In genomic region chr9:35564658-35565061, GRCh38 we compare ENCODE assay signal across 18 cellular contexts. TPM values are rescaled to one million over a fixed set of nuclear protein-coding genes. Genes with fewer than 3 reads are reported as not detected.
DNase-seq lines count a peak whose midpoint lies in the region; ATAC-seq, FAIRE-seq and TF ChIP-seq lines count a peak whose summit lies in the region.
"Had no signal": no experiment of that assay in that cellular context is flagged by ENCODE, and none has a peak within 500 bp of the region (broad histone marks: within the 10 kb centered on the region; RNA-seq: fewer than 3 reads in every experiment).

No MANE protein-coding gene starts in this region.

- DNase-seq in HepG2 (ENCODE audit: low spot score) (no peak), right lobe of liver (no peak), heart right ventricle (no peak), psoas muscle (peak; percentile 74 to 87)
- no peak for DNase-seq in stimulated activated CD4-positive, alpha-beta T cell treated with anti-CD3 and anti-CD28 coated beads, Interleukin-15, amount 100 ng/mL, for 24 hours
- no peak for DNase-seq in activated CD4-positive, alpha-beta T cell treated with anti-CD3 and anti-CD28 coated beads, Interleukin-2, amount 10 ng/mL, durations not matched to agents 24 days and 14 days
- no peak for DNase-seq in activated CD8-positive, alpha-beta T cell treated with anti-CD3 and anti-CD28 coated beads for 36 hours
- DNase-seq: activated gamma-delta T cell treated with Interleukin-2 at 50 U/mL for 16 hours; activated T-cell treated with anti-CD3 and anti-CD28 coated beads for 4 hours; foreskin keratinocyte; MG63; NCI-H1436; NCI-H526; stimulated activated naive CD4-positive, alpha-beta T cell treated with Interleukin-2 at 50 U/mL for 16 hours had no signal

- H3K4me1 ChIP-seq in HepG2 (ENCODE audit: insufficient read depth, low read length), result peaks cover 14% of the 10 kb centered on the region
- no peaks in the 10 kb centered on the region for H3K4me1 ChIP-seq in right lobe of liver
- H3K4me1 ChIP-seq in heart right ventricle, result peaks cover 17 to 43% (median 25%) of the 10 kb centered on the region in 9 donors
- peaks cover 84% of the 10 kb centered on the region for H3K4me1 ChIP-seq in psoas muscle
- H3K4me1 ChIP-seq: foreskin keratinocyte had no signal

- H3K36me3 Mint-ChIP-seq in activated CD4-positive, alpha-beta T cell treated with anti-CD3 and anti-CD28 coated beads, Interleukin-2, amount 10 ng/mL, durations not matched to agents 24 days and 14 days (ENCODE audit: low read depth), result no peaks in the 10 kb centered on the region
- peaks cover 4% of the 10 kb centered on the region for H3K36me3 Mint-ChIP-seq in activated CD8-positive, alpha-beta T cell treated with anti-CD3 and anti-CD28 coated beads for 36 hours (ENCODE audit: low read depth)

- in situ Hi-C loops in HepG2 (cut with HindIII; ENCODE audit: extremely low pct_ligation_motif_present, low pct_unique_long_range_greater_than_20kb), result loop anchor here (5.0 kb wide), 1 partner anchor 33 kb away; no protein-coding TSS in a partner anchor

- H3K27me3 ChIP-seq in HepG2 (ENCODE audit: control insufficient read depth in 1 of 2, insufficient read depth in 2 of 2, low read length in 2 of 2), result no peaks in the 10 kb centered on the region
- no peaks in the 10 kb centered on the region for H3K27me3 ChIP-seq in right lobe of liver
- H3K27me3 ChIP-seq in heart right ventricle, result no peaks in the 10 kb centered on the region
- no peaks in the 10 kb centered on the region for H3K27me3 ChIP-seq in psoas muscle (ENCODE audit: insufficient read depth in 3 of 3, low read length in 2 of 3)
- H3K27me3 ChIP-seq: BLaER1 treated with 17β-estradiol and CSF1 and Interleukin-3, amounts not matched to agents 10 nM and 100 nM; foreskin keratinocyte; MG63 had no signal

- CTCF ChIA-PET in HepG2 (lab: Yijun Ruan, JAX; ENCODE audit: low intra/inter-chr PET ratio, low total read pairs), result no interaction called here
- CTCF ChIA-PET in activated CD8-positive, alpha-beta T cell treated with anti-CD3 and anti-CD28 coated beads for 36 hours (lab: Charles Lee), result interaction anchor here (0.6 to 0.9 kb wide), 3 partner anchors 11 to 171 kb away, joined by 3 to 4 read pairs (median 3); no protein-coding TSS in a partner anchor

- TF ChIP-seq EP300 in HepG2 (IDR thresholded peaks at IDR 0.05; ENCODE audit: low read depth in 2 of 2, low read length in 2 of 2), result no peak
- TF ChIP-seq EP300 in HepG2 (CRISPR knock-in tag; IDR thresholded peaks at IDR 0.05; ENCODE audit: borderline replicate concordance), result no peak

- H3K27ac Mint-ChIP-seq in activated CD4-positive, alpha-beta T cell treated with anti-CD3 and anti-CD28 coated beads, Interleukin-2, amount 10 ng/mL, durations not matched to agents 24 days and 14 days, result no peak overlapping the region
- H3K27ac Mint-ChIP-seq in activated CD8-positive, alpha-beta T cell treated with anti-CD3 and anti-CD28 coated beads for 36 hours, result no peak overlapping the region

- intact Hi-C loops in HepG2 (cut with micrococcal nuclease; ENCODE audit: unreplicated experiment) (loop anchor here (5.0 kb wide), 1 partner anchor 33 kb away; no protein-coding TSS in a partner anchor), right lobe of liver (cut with DNase I) (no loop called here), heart right ventricle (cut with DNase I) (loop anchor here in 1 of 10 donors (10.0 kb wide), 1 partner anchor 440 kb away; no protein-coding TSS in a partner anchor), psoas muscle (cut with DNase I) (loop anchor here (5.0 to 10.0 kb wide), 3 partner anchors 38 to 447 kb away; partner anchors contain the start of gene ATOSB (in 1 of the 2))
- intact Hi-C loops in activated CD4-positive, alpha-beta T cell treated with anti-CD3 and anti-CD28 coated beads, Interleukin-2, amount 10 ng/mL, durations not matched to agents 24 days and 14 days (cut with micrococcal nuclease), result no loop called here
- intact Hi-C loops in activated CD8-positive, alpha-beta T cell treated with anti-CD3 and anti-CD28 coated beads for 36 hours (cut with micrococcal nuclease), result no loop called here

- no peak for FAIRE-seq in HepG2 (lab: Jason Lieb, UNC)
- FAIRE-seq: A204.1 had no signal

- H3K27ac ChIP-seq in HepG2 (ENCODE audit: extremely low read length, insufficient read depth, low read length) (no peak overlapping the region), right lobe of liver (no peak overlapping the region), heart right ventricle (peak overlapping the region in 7 of 10 donors; percentile 13 to 70 (median 61)), psoas muscle (peak overlapping the region; percentile 90)
- H3K27ac ChIP-seq: foreskin keratinocyte had no signal

- peaks cover 19% of the 10 kb centered on the region for H3K4me1 Mint-ChIP-seq in activated CD4-positive, alpha-beta T cell treated with anti-CD3 and anti-CD28 coated beads, Interleukin-2, amount 10 ng/mL, durations not matched to agents 24 days and 14 days
- peaks cover 10% of the 10 kb centered on the region for H3K4me1 Mint-ChIP-seq in activated CD8-positive, alpha-beta T cell treated with anti-CD3 and anti-CD28 coated beads for 36 hours (ENCODE audit: low read depth)

- TF ChIP-seq CTCF in HepG2 (CRISPR knock-in tag; IDR thresholded peaks at IDR 0.05), result no peak
- no peak for TF ChIP-seq CTCF in right lobe of liver (IDR thresholded peaks at IDR 0.05)
- no peak for TF ChIP-seq CTCF in heart right ventricle (IDR thresholded peaks at IDR 0.05)
- no peak for TF ChIP-seq CTCF in psoas muscle (IDR thresholded peaks at IDR 0.05)
- no peak for TF ChIP-seq CTCF in activated CD8-positive, alpha-beta T cell treated with anti-CD3 and anti-CD28 coated beads for 36 hours (IDR thresholded peaks at IDR 0.05)

- H3K36me3 ChIP-seq in HepG2 (replicated peaks in 1 of 2; ENCODE audit: control insufficient read depth in 1 of 2, insufficient read depth in 2 of 2, low read length in 2 of 2) (no peaks in the 10 kb centered on the region; a peak in 2 of 5 replicates), right lobe of liver (no peaks in the 10 kb centered on the region), heart right ventricle (peaks cover 0 to 36% (median 13%) of the 10 kb centered on the region in 9 donors), psoas muscle (ENCODE audit: insufficient read depth in 1 of 2, low read depth in 1 of 2) (peaks cover 0 to 12% of the 10 kb centered on the region in 2 donors)

- no peak overlapping the region for H3K4me2 ChIP-seq in HepG2 (ENCODE audit: low read depth, low read length)

- WGBS in HepG2 (ENCODE audit: low lambda C conversion rate), result 95% methylated on average over 7 of the region's 7 CpGs
- WGBS in right lobe of liver (ENCODE audit: insufficient coverage, low coverage, low lambda C conversion rate, missing lambda C conversion rate), result 95% methylated on average over 4 of the region's 7 CpGs
- 64 to 82% methylated on average over 7 of the region's 7 CpGs for WGBS in heart right ventricle, 2 donors
- WGBS in psoas muscle, 3 donors, result 39 to 49% (median 41%) methylated on average over 7 of the region's 7 CpGs

- H3K27me3 Mint-ChIP-seq in activated CD4-positive, alpha-beta T cell treated with anti-CD3 and anti-CD28 coated beads, Interleukin-2, amount 10 ng/mL, durations not matched to agents 24 days and 14 days, result no peaks in the 10 kb centered on the region
- H3K27me3 Mint-ChIP-seq in activated CD8-positive, alpha-beta T cell treated with anti-CD3 and anti-CD28 coated beads for 36 hours, result no peaks in the 10 kb centered on the region

- no peaks in the 10 kb centered on the region for H3K9me3 ChIP-seq in HepG2 (ENCODE audit: low read length)
- no peaks in the 10 kb centered on the region for H3K9me3 ChIP-seq in right lobe of liver
- H3K9me3 ChIP-seq in heart right ventricle, result no peaks in the 10 kb centered on the region
- no peaks in the 10 kb centered on the region for H3K9me3 ChIP-seq in psoas muscle
- H3K9me3 ChIP-seq: BLaER1 treated with 17β-estradiol and CSF1 and Interleukin-3, amounts not matched to agents 10 nM and 100 nM; MG63 had no signal

- H3K79me2 ChIP-seq in HepG2 (ENCODE audit: insufficient read depth, low read length), result no peaks in the 10 kb centered on the region

- POLR2A ChIA-PET in HepG2 (lab: Yijun Ruan, JAX), result no interaction called here
- POLR2A ChIA-PET in activated CD8-positive, alpha-beta T cell treated with anti-CD3 and anti-CD28 coated beads for 36 hours (lab: Charles Lee), result interaction anchor here (1.0 kb wide), 1 partner anchor 8 kb away, joined by 3 read pairs; no protein-coding TSS in a partner anchor

- no peak overlapping the region for H2AFZ ChIP-seq in HepG2 (ENCODE audit: low read length)

- no peak overlapping the region; the same call in 1 of the 2 replicates for H3K9ac ChIP-seq in HepG2 (ENCODE audit: insufficient read depth, low read depth, low read length)
- H3K9ac ChIP-seq: BLaER1 treated with 17β-estradiol and CSF1 and Interleukin-3, amounts not matched to agents 10 nM and 100 nM had no signal

- BruUV-seq in HepG2 (replicated peaks; lab: Mats Ljungman, UMichigan), result no TSS peak

- H3K9me3 Mint-ChIP-seq in activated CD4-positive, alpha-beta T cell treated with anti-CD3 and anti-CD28 coated beads, Interleukin-2, amount 10 ng/mL, durations not matched to agents 24 days and 14 days, result no peaks in the 10 kb centered on the region
- H3K9me3 Mint-ChIP-seq in activated CD8-positive, alpha-beta T cell treated with anti-CD3 and anti-CD28 coated beads for 36 hours, result no peaks in the 10 kb centered on the region
- H3K9me3 Mint-ChIP-seq: neural crest cell had no signal

- no peak overlapping the region for H3K4me3 ChIP-seq in HepG2 (replicated peaks in 1 of 3; ENCODE audit: insufficient read depth in 1 of 3, low read depth in 2 of 3, low read length in 3 of 3)
- no peak overlapping the region for H3K4me3 ChIP-seq in right lobe of liver
- H3K4me3 ChIP-seq in heart right ventricle, result no peak overlapping the region
- H3K4me3 ChIP-seq in psoas muscle, result no peak overlapping the region
- H3K4me3 ChIP-seq: BLaER1 treated with 17β-estradiol and CSF1 and Interleukin-3, amounts not matched to agents 10 nM and 100 nM; MG63 had no signal

- H3K4me3 Mint-ChIP-seq in activated CD4-positive, alpha-beta T cell treated with anti-CD3 and anti-CD28 coated beads, Interleukin-2, amount 10 ng/mL, durations not matched to agents 24 days and 14 days, result no peak overlapping the region
- no peak overlapping the region for H3K4me3 Mint-ChIP-seq in activated CD8-positive, alpha-beta T cell treated with anti-CD3 and anti-CD28 coated beads for 36 hours
- H3K4me3 Mint-ChIP-seq: neural crest cell had no signal

- no peak for TF ChIP-seq POLR2A in HepG2 (IDR thresholded peaks at IDR 0.05; ENCODE audit: insufficient read depth in 1 of 2, low read depth in 2 of 2, low read length in 2 of 2)
- TF ChIP-seq POLR2A in right lobe of liver (IDR thresholded peaks at IDR 0.05), result no peak

- no peak for TF ChIP-seq RAD21 in HepG2 (CRISPR knock-in tag; IDR thresholded peaks at IDR 0.05)

- H4K20me1 ChIP-seq in HepG2 (ENCODE audit: insufficient read depth, low read length), result no peaks in the 10 kb centered on the region

- ATAC-seq in HepG2 (no peak), right lobe of liver (no peak), heart right ventricle (peak; percentile 19 to 67 (median 38)), psoas muscle (peak; percentile 63 to 75 (median 69)), GM21423 (IDR thresholded peaks at IDR 0.05; ENCODE audit: unreplicated experiment) (no peak)
- no peak for ATAC-seq in activated CD8-positive, alpha-beta T cell treated with anti-CD3 and anti-CD28 coated beads for 36 hours
- ATAC-seq: foreskin keratinocyte had no signal

RNA-seq across cellular contexts. Expression of gene TESK1, which starts 40.4 kb away (rescaled TPM):
- total RNA-seq in HepG2 (2016; rRNA removed; fragmentation: Illumina TruSeq; extraction: Trizol) (3.1 and 7.3 TPM in 2 replicates), right lobe of liver (10 to 100 TPM; 10.7 to 17.2 (median 13.4) TPM), heart right ventricle (10 to 100 TPM; 18.0 to 33.1 (median 22.7) TPM), psoas muscle (10 to 100 TPM; 44.4 to 81.0 (median 56.8) TPM)
- 8.5 and 8.9 TPM in 2 replicates for total RNA-seq in HepG2 (2016; cell fraction: cytosol; rRNA removed; fragmentation: Illumina TruSeq; extraction: Trizol; ENCODE audit: low read depth)
- total RNA-seq in HepG2 (2016; cell fraction: insoluble cytoplasmic fraction; rRNA removed; fragmentation: Illumina TruSeq; extraction: Trizol), result 3.0 and 7.7 TPM in 2 replicates
- 12.5 and 13.0 TPM in 2 replicates for total RNA-seq in HepG2 (2016; cell fraction: membrane; rRNA removed; fragmentation: Illumina TruSeq; extraction: Trizol)
- 8.3 and 9.6 TPM in 2 replicates for total RNA-seq in HepG2 (2016; cell fraction: nucleus; rRNA removed; fragmentation: Illumina TruSeq; extraction: Trizol)
- polyA plus RNA-seq in HepG2 (2011; rRNA removed) (13.6 and 17.7 TPM in 2 replicates), heart right ventricle (10 to 100 TPM; 36.4 to 38.8 TPM), psoas muscle (10 to 100 TPM; 59.4 to 73.6 (median 70.7) TPM)
- 7.5 and 8.6 TPM in 2 replicates for polyA plus RNA-seq in HepG2 (2011; cell fraction: cytosol; rRNA removed)
- 84.3 and 90.2 TPM in 2 replicates for polyA plus RNA-seq in HepG2 (2011; cell fraction: nucleus; rRNA removed)
- polyA plus RNA-seq in HepG2 (2012), result 16.5 and 24.7 TPM in 2 replicates
- polyA plus RNA-seq in HepG2 (2016; cell fraction: cytosol; fragmentation: Illumina TruSeq; extraction: Trizol; ENCODE audit: low read depth), result 12.4 and 13.5 TPM in 2 replicates
- 7.5 and 8.7 TPM in 2 replicates for polyA plus RNA-seq in HepG2 (2016; cell fraction: insoluble cytoplasmic fraction; fragmentation: Illumina TruSeq; extraction: Trizol; ENCODE audit: low read depth)
- 19.0 and 21.4 TPM in 2 replicates for polyA plus RNA-seq in HepG2 (2016; cell fraction: membrane; fragmentation: Illumina TruSeq; extraction: Trizol; ENCODE audit: low read depth)
- polyA plus RNA-seq in HepG2 (2016; cell fraction: nucleus; fragmentation: Illumina TruSeq; extraction: Trizol; ENCODE audit: insufficient read depth, low read depth), result 34.7 and 41.3 TPM in 2 replicates
- 11.7 and 13.6 TPM in 2 replicates for polyA minus RNA-seq in HepG2 (2011; rRNA and poly(A)+ RNA removed; ENCODE audit: low replicate concordance)
- 4.0 and 5.1 TPM in 2 replicates for polyA minus RNA-seq in HepG2 (2011; cell fraction: cytosol; rRNA and poly(A)+ RNA removed)
- 20.6 and 20.9 TPM in 2 replicates for polyA minus RNA-seq in HepG2 (2011; cell fraction: nucleus; rRNA and poly(A)+ RNA removed)
- 48.7 and 52.9 TPM in 2 replicates for total RNA-seq in activated CD4-positive, alpha-beta T cell treated with anti-CD3 and anti-CD28 coated beads, Interleukin-2, amount 10 ng/mL, durations not matched to agents 24 days and 14 days
- total RNA-seq in activated CD8-positive, alpha-beta T cell treated with anti-CD3 and anti-CD28 coated beads for 36 hours, result 10 to 100 TPM; 26.1 to 26.9 TPM

RNA-seq across cellular contexts. Expression of gene CD72, which starts 53.6 kb away (rescaled TPM):
- total RNA-seq in HepG2 (2016; rRNA removed; fragmentation: Illumina TruSeq; extraction: Trizol), result 0.18 TPM in 1 of 2 replicates, not detected in the other
- not detected in 2 replicates for total RNA-seq in HepG2 (2016; cell fraction: cytosol; rRNA removed; fragmentation: Illumina TruSeq; extraction: Trizol; ENCODE audit: low read depth)
- 0.17 TPM in 1 of 2 replicates, not detected in the other for total RNA-seq in HepG2 (2016; cell fraction: insoluble cytoplasmic fraction; rRNA removed; fragmentation: Illumina TruSeq; extraction: Trizol)
- total RNA-seq in HepG2 (2016; cell fraction: membrane; rRNA removed; fragmentation: Illumina TruSeq; extraction: Trizol), result not detected in 2 replicates
- 1.0 TPM in 1 of 2 replicates, not detected in the other for total RNA-seq in HepG2 (2016; cell fraction: nucleus; rRNA removed; fragmentation: Illumina TruSeq; extraction: Trizol)
- polyA plus RNA-seq in HepG2 (2011; rRNA removed), result 0.82 and 1.1 TPM in 2 replicates
- 0.19 and 0.32 TPM in 2 replicates for polyA plus RNA-seq in HepG2 (2011; cell fraction: cytosol; rRNA removed)
- polyA plus RNA-seq in HepG2 (2011; cell fraction: nucleus; rRNA removed), result 2.3 and 3.2 TPM in 2 replicates
- polyA plus RNA-seq in HepG2 (2012), result 0.19 and 0.71 TPM in 2 replicates
- polyA plus RNA-seq in HepG2 (2016; cell fraction: cytosol; fragmentation: Illumina TruSeq; extraction: Trizol; ENCODE audit: low read depth), result not detected in 2 replicates
- not detected in 2 replicates for polyA plus RNA-seq in HepG2 (2016; cell fraction: insoluble cytoplasmic fraction; fragmentation: Illumina TruSeq; extraction: Trizol; ENCODE audit: low read depth)
- not detected in 2 replicates for polyA plus RNA-seq in HepG2 (2016; cell fraction: membrane; fragmentation: Illumina TruSeq; extraction: Trizol; ENCODE audit: low read depth)
- polyA plus RNA-seq in HepG2 (2016; cell fraction: nucleus; fragmentation: Illumina TruSeq; extraction: Trizol; ENCODE audit: insufficient read depth, low read depth), result 0.67 TPM in 1 of 2 replicates, not detected in the other
- 0.23 and 0.64 TPM in 2 replicates for polyA minus RNA-seq in HepG2 (2011; rRNA and poly(A)+ RNA removed; ENCODE audit: low replicate concordance)
- not detected in 2 replicates for polyA minus RNA-seq in HepG2 (2011; cell fraction: cytosol; rRNA and poly(A)+ RNA removed)
- 1.7 and 2.4 TPM in 2 replicates for polyA minus RNA-seq in HepG2 (2011; cell fraction: nucleus; rRNA and poly(A)+ RNA removed)
- 1 to 10 TPM in 4 of 6 experiments, under 1 TPM in 2; 0.60 to 6.9 (median 2.3) TPM for total RNA-seq in right lobe of liver
- total RNA-seq in heart right ventricle, result 1 to 10 TPM in 4 of 10 donors, under 1 TPM in 5, not detected in 1; 0.51 to 6.8 (median 0.54) TPM
- under 1 TPM; 0.43 to 0.73 TPM for polyA plus RNA-seq in heart right ventricle
- under 1 TPM; 0.57 to 0.71 (median 0.64) TPM for total RNA-seq in psoas muscle
- polyA plus RNA-seq in psoas muscle, result 1 to 10 TPM in 1 of 3 donors, under 1 TPM in 2; 0.46 to 1.2 (median 0.68) TPM
- 8.1 and 9.0 TPM in 2 replicates for total RNA-seq in activated CD4-positive, alpha-beta T cell treated with anti-CD3 and anti-CD28 coated beads, Interleukin-2, amount 10 ng/mL, durations not matched to agents 24 days and 14 days
- total RNA-seq in activated CD8-positive, alpha-beta T cell treated with anti-CD3 and anti-CD28 coated beads for 36 hours, result 10 to 100 TPM; 13.1 to 15.5 TPM

Comparison
In these comparisons a context has a peak if more than half of its experiments do, and no peak if none do; other contexts are left out.
1. intact Hi-C loops: an anchor here in HepG2 (5.0 kb wide) and psoas muscle (5.0 to 10.0 kb wide); none called in right lobe of liver, activated CD4-positive, alpha-beta T cell treated with anti-CD3 and anti-CD28 coated beads, Interleukin-2, amount 10 ng/mL, durations not matched to agents 24 days and 14 days and activated CD8-positive, alpha-beta T cell treated with anti-CD3 and anti-CD28 coated beads for 36 hours.
2. ATAC-seq: peak in heart right ventricle (8 of 8) and psoas muscle (4 of 4); none in HepG2 (single experiment), right lobe of liver (0 of 4), activated CD8-positive, alpha-beta T cell treated with anti-CD3 and anti-CD28 coated beads for 36 hours (single experiment) and GM21423 (single experiment).
3. DNase-seq: peak in psoas muscle (2 of 2); none in HepG2 (single experiment), right lobe of liver (0 of 3), heart right ventricle (0 of 2), stimulated activated CD4-positive, alpha-beta T cell treated with anti-CD3 and anti-CD28 coated beads, Interleukin-15, amount 100 ng/mL, for 24 hours (single experiment), activated CD4-positive, alpha-beta T cell treated with anti-CD3 and anti-CD28 coated beads, Interleukin-2, amount 10 ng/mL, durations not matched to agents 24 days and 14 days (single experiment) and activated CD8-positive, alpha-beta T cell treated with anti-CD3 and anti-CD28 coated beads for 36 hours (single experiment).
4. H3K27ac ChIP-seq: peak in heart right ventricle (7 of 10) and psoas muscle (single experiment); none in HepG2 (single experiment) and right lobe of liver (0 of 3).